8 cellular contexts compared by ENCODE assay signal in the genomic region with DNA sequence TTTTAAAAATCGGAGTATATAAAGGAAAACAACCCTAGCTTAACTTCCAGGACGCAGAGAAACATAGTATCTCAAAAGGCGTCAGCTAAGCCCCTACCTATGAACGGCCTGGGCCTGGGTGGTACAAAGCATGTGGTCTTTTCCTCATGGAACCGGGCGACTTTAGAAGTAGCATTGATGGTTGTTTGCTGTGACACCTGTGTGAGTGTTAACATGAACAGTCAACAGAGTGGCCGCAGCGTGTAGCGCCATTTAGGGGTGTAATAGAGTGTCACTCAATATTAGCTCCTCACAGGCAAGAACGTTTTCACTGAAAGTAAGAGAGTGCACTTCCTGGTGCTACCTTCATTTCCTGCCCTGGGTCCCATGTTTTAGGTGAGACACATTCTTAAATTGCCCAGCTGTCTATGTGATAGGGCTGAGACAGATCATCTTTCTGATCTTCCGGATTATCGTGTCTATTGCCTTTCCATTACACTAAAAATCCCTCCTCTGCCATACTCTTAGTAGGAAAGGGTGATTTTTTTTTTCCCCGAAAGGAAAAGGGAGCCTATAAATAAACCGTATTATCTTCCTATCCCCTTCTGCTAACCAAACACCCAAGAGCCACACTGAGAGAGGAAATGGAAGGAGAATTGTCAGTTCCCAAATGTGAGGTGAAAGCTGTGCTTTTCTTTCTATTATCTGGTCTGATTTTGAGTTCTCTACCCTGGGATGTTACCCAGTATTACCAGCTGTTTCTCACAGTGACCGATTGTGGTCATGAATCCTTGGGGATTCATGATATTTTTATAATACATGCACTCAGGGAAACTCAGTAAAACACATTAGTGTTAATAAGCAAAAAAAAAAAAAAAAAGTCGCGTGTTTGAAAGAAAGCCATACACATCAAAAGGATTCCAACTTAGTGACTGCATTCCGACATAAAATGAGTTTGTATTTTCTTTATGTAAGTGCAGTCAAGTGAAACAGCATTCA. TPM values are rescaled to one million over a fixed set of nuclear protein-coding genes. Genes with fewer than 3 reads are reported as not detected.
DNase-seq lines count a peak whose midpoint lies in the region; ATAC-seq and TF ChIP-seq lines count a peak whose summit lies in the region.

No MANE protein-coding gene starts in this region.

- peak overlapping the region; percentile 83 for H3K27ac Mint-ChIP-seq in HFFc6
- peak overlapping the region; percentile 91 for H3K27ac Mint-ChIP-seq in dendritic cell treated with granulocyte-macrophage colony-stimulating factor and Interleukin-4, amounts not matched to agents 40 ng/mL and 50 ng/mL, for 4 days

- H3K27me3 Mint-ChIP-seq in HFFc6 (ENCODE audit: insufficient read depth) = no peaks in the 10 kb centered on the region; the same call in 1 of the 2 replicates
- no peaks in the 10 kb centered on the region for H3K27me3 Mint-ChIP-seq in dendritic cell treated with granulocyte-macrophage colony-stimulating factor and Interleukin-4, amounts not matched to agents 40 ng/mL and 50 ng/mL, for 4 days

- H3K4me1 Mint-ChIP-seq in HFFc6 (ENCODE audit: low read depth) = peaks cover 43% of the 10 kb centered on the region
- H3K4me1 Mint-ChIP-seq in dendritic cell treated with granulocyte-macrophage colony-stimulating factor and Interleukin-4, amounts not matched to agents 40 ng/mL and 50 ng/mL, for 4 days (ENCODE audit: low read depth) = peaks cover 31% of the 10 kb centered on the region

- peaks cover 18% of the 10 kb centered on the region for H3K36me3 Mint-ChIP-seq in HFFc6 (ENCODE audit: low read depth)
- H3K36me3 Mint-ChIP-seq in dendritic cell treated with granulocyte-macrophage colony-stimulating factor and Interleukin-4, amounts not matched to agents 40 ng/mL and 50 ng/mL, for 4 days (ENCODE audit: low read depth) = peaks cover 17% of the 10 kb centered on the region

- intact Hi-C loops in dendritic cell treated with granulocyte-macrophage colony-stimulating factor and Interleukin-4, amounts not matched to agents 40 ng/mL and 50 ng/mL, for 4 days (cut with micrococcal nuclease) = loop anchor here (5.0 kb wide), 1 partner anchor 232 kb away; the partner anchor contains the start of gene TLK1
- intact Hi-C loops in mucosa of descending colon (cut with DNase I, micrococcal nuclease) = no loop called here

- H3K4me1 ChIP-seq in mucosa of descending colon (ENCODE audit: low read depth) = peaks cover 25% of the 10 kb centered on the region

- H3K9me3 Mint-ChIP-seq in HFFc6 = no peaks in the 10 kb centered on the region
- H3K9me3 Mint-ChIP-seq in dendritic cell treated with granulocyte-macrophage colony-stimulating factor and Interleukin-4, amounts not matched to agents 40 ng/mL and 50 ng/mL, for 4 days = peaks cover 11% of the 10 kb centered on the region

- TF ChIP-seq CTCF in HFFc6 (IDR thresholded peaks at IDR 0.05) (no peak), mucosa of descending colon (IDR thresholded peaks at IDR 0.05) (no peak)

- peak overlapping the region; percentile 93 for H3K4me3 Mint-ChIP-seq in HFFc6
- peak overlapping the region; percentile 89 for H3K4me3 Mint-ChIP-seq in dendritic cell treated with granulocyte-macrophage colony-stimulating factor and Interleukin-4, amounts not matched to agents 40 ng/mL and 50 ng/mL, for 4 days

- DNase-seq in HFFc6 (peak; percentile 57), NCI-H2081 (lab: John Stamatoyannopoulos, UW) (peak; percentile 59 to 83), mucosa of descending colon (peak in 2 of 3 donors; percentile 35), dedifferentiated amniotic fluid mesenchymal stem cell (ENCODE audit: extremely low spot score) (no peak)
- peak; percentile 51 for DNase-seq in stimulated activated naive CD8-positive, alpha-beta T cell treated with anti-CD3 and anti-CD28 coated beads, Interleukin-15, Interleukin-2, amounts not matched to agents 100 U/mL and 50 U/mL, for 24 hours

- peak; percentile 33 to 42 for ATAC-seq in activated CD4-positive, CD25-positive, alpha-beta regulatory T cell treated with anti-CD3 and anti-CD28 coated beads, Interleukin-2, amount 50 U/mL, for 24 hours
- ATAC-seq in mucosa of descending colon = peak; percentile 11
- ATAC-seq in stimulated activated naive CD8-positive, alpha-beta T cell treated with anti-CD3 and anti-CD28 coated beads, Interleukin-15, Interleukin-2, amounts not matched to agents 100 U/mL and 50 U/mL, for 24 hours = peak; percentile 43

- H3K9me3 ChIP-seq in mucosa of descending colon = no peaks in the 10 kb centered on the region

- H3K36me3 ChIP-seq in mucosa of descending colon (ENCODE audit: low read depth) = no peaks in the 10 kb centered on the region

- H3K4me3 ChIP-seq in GM08714 (ENCODE audit: low read length) = peak overlapping the region; percentile 93
- H3K4me3 ChIP-seq in mucosa of descending colon = peak overlapping the region; percentile 92

RNA-seq across cellular contexts. Expression of gene GORASP2, which starts 1.4 kb away (rescaled TPM):
- 100 to 1,000 TPM; 113 to 124 (median 120) TPM for total RNA-seq in HFFc6 (2021; fragmentation: NEBNext Ultra II Directional; extraction: Animal tissue kit (Norgen Biotek cat#: 25700))
- total RNA-seq in mucosa of descending colon = 10 to 100 TPM; 70.3 to 73.4 (median 71.2) TPM
